Comparison of ENCODE assay signal across 1 cellular context in the genomic region with DNA sequence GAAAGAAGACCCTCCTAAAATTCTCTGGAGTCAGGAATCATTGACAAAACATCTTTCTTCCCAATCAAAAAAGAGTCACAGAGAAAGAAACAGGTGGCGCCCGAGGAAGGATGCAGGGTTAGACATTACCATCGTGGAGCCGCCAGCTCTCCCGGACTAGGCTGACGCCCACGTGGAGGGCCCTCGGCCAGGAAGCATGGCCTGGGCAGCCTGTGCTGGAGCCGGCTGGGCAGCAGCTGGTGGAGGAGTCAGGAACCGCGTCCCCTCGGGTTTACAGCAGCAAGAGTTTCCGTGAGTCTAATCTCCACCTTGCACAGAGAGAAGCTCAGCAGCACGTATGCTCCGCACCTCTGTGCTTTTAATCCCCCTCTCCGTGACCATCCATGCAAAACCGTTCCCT.
TF ChIP-seq lines count a peak whose summit lies in the region.

No MANE protein-coding gene starts in this region.

TF ChIP-seq in K562, 482 proteins besides CTCF, POLR2A, EP300 and RAD21 (continued from another document):
- TF ChIP-seq, protein P1, sequence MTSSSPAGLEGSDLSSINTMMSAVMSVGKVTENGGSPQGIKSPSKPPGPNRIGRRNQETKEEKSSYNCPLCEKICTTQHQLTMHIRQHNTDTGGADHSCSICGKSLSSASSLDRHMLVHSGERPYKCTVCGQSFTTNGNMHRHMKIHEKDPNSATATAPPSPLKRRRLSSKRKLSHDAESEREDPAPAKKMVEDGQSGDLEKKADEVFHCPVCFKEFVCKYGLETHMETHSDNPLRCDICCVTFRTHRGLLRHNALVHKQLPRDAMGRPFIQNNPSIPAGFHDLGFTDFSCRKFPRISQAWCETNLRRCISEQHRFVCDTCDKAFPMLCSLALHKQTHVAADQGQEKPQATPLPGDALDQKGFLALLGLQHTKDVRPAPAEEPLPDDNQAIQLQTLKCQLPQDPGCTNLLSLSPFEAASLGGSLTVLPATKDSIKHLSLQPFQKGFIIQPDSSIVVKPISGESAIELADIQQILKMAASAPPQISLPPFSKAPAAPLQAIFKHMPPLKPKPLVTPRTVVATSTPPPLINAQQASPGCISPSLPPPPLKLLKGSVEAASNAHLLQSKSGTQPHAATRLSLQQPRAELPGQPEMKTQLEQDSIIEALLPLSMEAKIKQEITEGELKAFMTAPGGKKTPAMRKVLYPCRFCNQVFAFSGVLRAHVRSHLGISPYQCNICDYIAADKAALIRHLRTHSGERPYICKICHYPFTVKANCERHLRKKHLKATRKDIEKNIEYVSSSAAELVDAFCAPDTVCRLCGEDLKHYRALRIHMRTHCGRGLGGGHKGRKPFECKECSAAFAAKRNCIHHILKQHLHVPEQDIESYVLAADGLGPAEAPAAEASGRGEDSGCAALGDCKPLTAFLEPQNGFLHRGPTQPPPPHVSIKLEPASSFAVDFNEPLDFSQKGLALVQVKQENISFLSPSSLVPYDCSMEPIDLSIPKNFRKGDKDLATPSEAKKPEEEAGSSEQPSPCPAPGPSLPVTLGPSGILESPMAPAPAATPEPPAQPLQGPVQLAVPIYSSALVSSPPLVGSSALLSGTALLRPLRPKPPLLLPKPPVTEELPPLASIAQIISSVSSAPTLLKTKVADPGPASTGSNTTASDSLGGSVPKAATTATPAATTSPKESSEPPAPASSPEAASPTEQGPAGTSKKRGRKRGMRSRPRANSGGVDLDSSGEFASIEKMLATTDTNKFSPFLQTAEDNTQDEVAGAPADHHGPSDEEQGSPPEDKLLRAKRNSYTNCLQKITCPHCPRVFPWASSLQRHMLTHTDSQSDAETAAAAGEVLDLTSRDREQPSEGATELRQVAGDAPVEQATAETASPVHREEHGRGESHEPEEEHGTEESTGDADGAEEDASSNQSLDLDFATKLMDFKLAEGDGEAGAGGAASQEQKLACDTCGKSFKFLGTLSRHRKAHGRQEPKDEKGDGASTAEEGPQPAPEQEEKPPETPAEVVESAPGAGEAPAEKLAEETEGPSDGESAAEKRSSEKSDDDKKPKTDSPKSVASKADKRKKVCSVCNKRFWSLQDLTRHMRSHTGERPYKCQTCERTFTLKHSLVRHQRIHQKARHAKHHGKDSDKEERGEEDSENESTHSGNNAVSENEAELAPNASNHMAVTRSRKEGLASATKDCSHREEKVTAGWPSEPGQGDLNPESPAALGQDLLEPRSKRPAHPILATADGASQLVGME (CRISPR knock-in tag; IDR thresholded peaks at IDR 0.05): no peak
- no peak for TF ChIP-seq CHCHD3 (CRISPR knock-in tag; IDR thresholded peaks at IDR 0.05)
- no peak for TF ChIP-seq RFX7 (CRISPR knock-in tag; IDR thresholded peaks at IDR 0.05)
- no peak for TF ChIP-seq ELF4 (CRISPR knock-in tag; IDR thresholded peaks at IDR 0.05)
- TF ChIP-seq ELF2 (CRISPR knock-in tag; IDR thresholded peaks at IDR 0.05): no peak
- no peak for TF ChIP-seq TAF1 (IDR thresholded peaks at IDR 0.05; ENCODE audit: control insufficient read depth, extremely low read depth, insufficient read depth, low read length, severe bottlenecking)
- no peak for TF ChIP-seq ZFX (CRISPR knock-in tag; IDR thresholded peaks at IDR 0.05)
- TF ChIP-seq, protein P2, sequence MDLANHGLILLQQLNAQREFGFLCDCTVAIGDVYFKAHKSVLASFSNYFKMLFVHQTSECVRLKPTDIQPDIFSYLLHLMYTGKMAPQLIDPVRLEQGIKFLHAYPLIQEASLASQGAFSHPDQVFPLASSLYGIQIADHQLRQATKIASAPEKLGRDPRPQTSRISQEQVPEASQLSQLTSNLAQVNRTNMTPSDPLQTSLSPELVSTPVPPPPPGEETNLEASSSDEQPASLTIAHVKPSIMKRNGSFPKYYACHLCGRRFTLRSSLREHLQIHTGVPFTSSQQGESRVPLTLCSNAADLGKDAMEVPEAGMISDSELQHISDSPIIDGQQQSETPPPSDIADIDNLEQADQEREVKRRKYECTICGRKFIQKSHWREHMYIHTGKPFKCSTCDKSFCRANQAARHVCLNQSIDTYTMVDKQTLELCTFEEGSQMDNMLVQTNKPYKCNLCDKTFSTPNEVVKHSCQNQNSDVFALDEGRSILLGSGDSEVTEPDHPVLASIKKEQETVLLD (IDR thresholded peaks at IDR 0.05): no peak
- TF ChIP-seq, protein P3, sequence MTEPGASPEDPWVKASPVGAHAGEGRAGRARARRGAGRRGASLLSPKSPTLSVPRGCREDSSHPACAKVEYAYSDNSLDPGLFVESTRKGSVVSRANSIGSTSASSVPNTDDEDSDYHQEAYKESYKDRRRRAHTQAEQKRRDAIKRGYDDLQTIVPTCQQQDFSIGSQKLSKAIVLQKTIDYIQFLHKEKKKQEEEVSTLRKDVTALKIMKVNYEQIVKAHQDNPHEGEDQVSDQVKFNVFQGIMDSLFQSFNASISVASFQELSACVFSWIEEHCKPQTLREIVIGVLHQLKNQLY (CRISPR knock-in tag; conservative IDR thresholded peaks at IDR 0.05): no peak
- TF ChIP-seq, protein P4, sequence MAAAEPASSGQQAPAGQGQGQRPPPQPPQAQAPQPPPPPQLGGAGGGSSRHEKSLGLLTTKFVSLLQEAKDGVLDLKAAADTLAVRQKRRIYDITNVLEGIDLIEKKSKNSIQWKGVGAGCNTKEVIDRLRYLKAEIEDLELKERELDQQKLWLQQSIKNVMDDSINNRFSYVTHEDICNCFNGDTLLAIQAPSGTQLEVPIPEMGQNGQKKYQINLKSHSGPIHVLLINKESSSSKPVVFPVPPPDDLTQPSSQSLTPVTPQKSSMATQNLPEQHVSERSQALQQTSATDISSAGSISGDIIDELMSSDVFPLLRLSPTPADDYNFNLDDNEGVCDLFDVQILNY (CRISPR knock-in tag; IDR thresholded peaks at IDR 0.05): no peak
- no peak for TF ChIP-seq JUNB (CRISPR knock-in tag; conservative IDR thresholded peaks at IDR 0.05)
- TF ChIP-seq BRF1 (IDR thresholded peaks at IDR 0.05; ENCODE audit: borderline replicate concordance, extremely low read depth, insufficient read length): no peak
- no peak for TF ChIP-seq SMARCC2 (IDR thresholded peaks at IDR 0.05; ENCODE audit: low read depth)
- no peak for TF ChIP-seq ADNP (tag; IDR thresholded peaks at IDR 0.05)
